Comparison of ENCODE assay signal across 10 cellular contexts in genomic region chr9:132879443-132880310, GRCh38. TPM values are rescaled to one million over a fixed set of nuclear protein-coding genes. Genes with fewer than 3 reads are reported as not detected.
DNase-seq lines count a peak whose midpoint lies in the region; ATAC-seq, FAIRE-seq and TF ChIP-seq lines count a peak whose summit lies in the region.
"Had no signal": no experiment of that assay in that cellular context is flagged by ENCODE, and none has a peak within 500 bp of the region (broad histone marks: within the 10 kb centered on the region; RNA-seq: fewer than 3 reads in every experiment).

No MANE protein-coding gene starts in this region.

- H3K9me3 ChIP-seq in BLaER1 treated with 17β-estradiol and CSF1 and Interleukin-3, amounts not matched to agents 10 nM and 100 nM (replicated peaks in 1 of 11) = no peaks in the 10 kb centered on the region
- H3K9me3 ChIP-seq in IMR-90 (ENCODE audit: control insufficient read depth, insufficient read depth, low read length) (no peaks in the 10 kb centered on the region), K562 (replicated peaks; ENCODE audit: control insufficient read depth, insufficient read depth, low read depth, low read length) (no peaks in the 10 kb centered on the region)
- H3K9me3 ChIP-seq: left lung, Peyer's patch had no signal

- TF ChIP-seq CTCF in IMR-90 (conservative IDR thresholded peaks at IDR 0.05; ENCODE audit: low read depth, low read length) (no peak), K562 (IDR thresholded peaks at IDR 0.05 in 2 of 3, conservative IDR thresholded peaks at IDR 0.05 in 1 of 3; ENCODE audit: insufficient read depth in 2 of 3, low read depth in 1 of 3, low read length in 3 of 3) (no peak), nephron (IDR thresholded peaks at IDR 0.05; ENCODE audit: unreplicated experiment in 3 of 3) (no peak)

- no peaks in the 10 kb centered on the region for H3K36me3 Mint-ChIP-seq in nephron (ENCODE audit: low read depth)

- H3K9ac ChIP-seq in BLaER1 treated with 17β-estradiol and CSF1 and Interleukin-3, amounts not matched to agents 10 nM and 100 nM = peak overlapping the region in 8 of 11 experiments; percentile 10 to 96 (median 91); a peak in 12 of 22 replicates
- no peak overlapping the region for H3K9ac ChIP-seq in IMR-90 (ENCODE audit: low read depth, low read length)
- H3K9ac ChIP-seq in K562 (ENCODE audit: insufficient read depth in 1 of 2, low read depth in 2 of 2, low read length in 2 of 2) = no peak overlapping the region

- H3K4ac ChIP-seq in IMR-90 (ENCODE audit: low read depth, low read length) = no peak overlapping the region

- ATAC-seq in IMR-90 (ENCODE audit: low read depth) = no peak
- no peak for ATAC-seq in K562
- ATAC-seq in left lobe of liver = no peak
- no peak for ATAC-seq in GM18502 (IDR thresholded peaks at IDR 0.05; ENCODE audit: poor library complexity, unreplicated experiment)
- no peak for ATAC-seq in HG03342 (IDR thresholded peaks at IDR 0.05; ENCODE audit: unreplicated experiment)

- CTCF ChIA-PET in IMR-90 (lab: Yijun Ruan, JAX) (no interaction called here), K562 (lab: Yijun Ruan, JAX; ENCODE audit: low intra/inter-chr PET ratio) (no interaction called here)

- no peak for TF ChIP-seq POLR2A in IMR-90 (IDR thresholded peaks at IDR 0.05; ENCODE audit: low read depth, low read length)
- no peak for TF ChIP-seq POLR2A in K562 (conservative IDR thresholded peaks at IDR 0.05)

- peak overlapping the region; percentile 99 for H2AFZ ChIP-seq in IMR-90 (replicated peaks; ENCODE audit: low read length, poor library complexity)
- 0 out of 2 replicates have a peak overlapping the region, but pooled peaks have one; percentile 18 for H2AFZ ChIP-seq in K562 (ENCODE audit: low read depth, low read length)

- H2BK15ac ChIP-seq in IMR-90 (ENCODE audit: low read depth, low read length) = no peak overlapping the region

- H3K27ac Mint-ChIP-seq in nephron = peak overlapping the region; percentile 59 to 94 (median 86)

- no peaks in the 10 kb centered on the region for H3K9me1 ChIP-seq in IMR-90 (ENCODE audit: insufficient read depth, low read length)
- no peaks in the 10 kb centered on the region for H3K9me1 ChIP-seq in K562 (ENCODE audit: control insufficient read depth, insufficient read depth, low read length)

- H3K27me3 ChIP-seq in BLaER1 treated with 17β-estradiol and CSF1 and Interleukin-3, amounts not matched to agents 10 nM and 100 nM = no peaks in the 10 kb centered on the region; a peak in 1 of 22 replicates
- H3K27me3 ChIP-seq in IMR-90 (ENCODE audit: control insufficient read depth, insufficient read depth, low read length) (no peaks in the 10 kb centered on the region; the same call in 1 of the 2 replicates), K562 (ENCODE audit: control insufficient read depth in 2 of 2, insufficient read depth in 2 of 2, low read length in 2 of 2) (peaks cover 25 to 50% of the 10 kb centered on the region in 2 experiments; a peak in 4 of 5 replicates)
- H3K27me3 ChIP-seq: left lung, Peyer's patch had no signal

- in situ Hi-C loops in IMR-90 (cut with MboI; ENCODE audit: low sequenced_read_pairs) = no loop called here
- in situ Hi-C loops in K562 (cut with MboI) = no loop called here

- H3K9me3 Mint-ChIP-seq in nephron = no peaks in the 10 kb centered on the region

- no peak overlapping the region for H2BK120ac ChIP-seq in IMR-90 (ENCODE audit: low read depth, low read length)

- 0 out of 22 replicates have a peak, but pooled peaks cover 0 to 8% (median 0%) of the 10 kb centered on the region in 11 experiments for H3K36me3 ChIP-seq in BLaER1 treated with 17β-estradiol and CSF1 and Interleukin-3, amounts not matched to agents 10 nM and 100 nM
- H3K36me3 ChIP-seq in IMR-90 (ENCODE audit: control insufficient read depth, insufficient read depth, low read length) = no peaks in the 10 kb centered on the region
- no peaks in the 10 kb centered on the region for H3K36me3 ChIP-seq in K562 (ENCODE audit: control insufficient read depth, insufficient read depth, low read length)
- H3K36me3 ChIP-seq: left lung, Peyer's patch had no signal

- no peaks in the 10 kb centered on the region for H3K4me1 Mint-ChIP-seq in nephron

- H3K4me2 ChIP-seq in BLaER1 treated with 17β-estradiol and CSF1 and Interleukin-3, amounts not matched to agents 10 nM and 100 nM = peak overlapping the region; percentile 85 to 99 (median 93)
- H3K4me2 ChIP-seq in IMR-90 (ENCODE audit: low read depth, low read length) (peak overlapping the region; percentile 91; the same call in 1 of the 2 replicates), K562 (ENCODE audit: insufficient read depth, low read length) (no peak overlapping the region)

- H3K27ac ChIP-seq in BLaER1 treated with 17β-estradiol and CSF1 and Interleukin-3, amounts not matched to agents 10 nM and 100 nM = peak overlapping the region in 9 of 11 experiments; percentile 88 to 99 (median 93); a peak in 16 of 22 replicates
- no peak overlapping the region for H3K27ac ChIP-seq in IMR-90 (ENCODE audit: insufficient read depth, low read length)
- no peak overlapping the region for H3K27ac ChIP-seq in K562 (ENCODE audit: extremely low read depth, low read depth, low read length)

- no peak overlapping the region for H4K91ac ChIP-seq in IMR-90 (ENCODE audit: insufficient read depth, low read depth, low read length)

- peak overlapping the region; percentile 74 to 97; a peak in 2 of 4 replicates for H4K8ac ChIP-seq in IMR-90 (ENCODE audit: low read depth in 2 of 2, low read length in 2 of 2)

- H3K27me3 Mint-ChIP-seq in nephron (ENCODE audit: low read depth) = no peaks in the 10 kb centered on the region

- no TSS peak for BruUV-seq in IMR-90 (replicated peaks; lab: Mats Ljungman, UMichigan)
- BruUV-seq in K562 (replicated peaks; lab: Mats Ljungman, UMichigan) = no TSS peak

- POLR2A ChIA-PET in IMR-90 (lab: Charles Lee; ENCODE audit: unreplicated experiment) = no interaction called here
- POLR2A ChIA-PET in K562 (lab: Yijun Ruan, JAX) = interaction anchor here (0.7 to 1.4 kb wide), 2 partner anchors 8 to 18 kb away, joined by 3 to 6 read pairs; no protein-coding TSS in a partner anchor

- H4K20me1 ChIP-seq in BLaER1 treated with 17β-estradiol and CSF1 and Interleukin-3, amounts not matched to agents 10 nM and 100 nM = no peaks in the 10 kb centered on the region
- H4K20me1 ChIP-seq in IMR-90 (ENCODE audit: insufficient read depth, low read length) (no peaks in the 10 kb centered on the region), K562 (replicated peaks; ENCODE audit: control insufficient read depth, insufficient read depth, low read length) (peaks cover 4% of the 10 kb centered on the region; the same call in 1 of the 2 replicates)

- no peak overlapping the region for H3K14ac ChIP-seq in IMR-90 (replicated peaks; ENCODE audit: low read depth, low read length)

- dilution Hi-C loops in IMR-90 (cut with HindIII; ENCODE audit: low sequenced_read_pairs, unreplicated experiment) = no loop called here

- TF ChIP-seq EP300 in K562 (IDR thresholded peaks at IDR 0.05; ENCODE audit: low read length) = no peak

- intact Hi-C loops in IMR-90 (cut with micrococcal nuclease) = no loop called here
- intact Hi-C loops in K562 (cut with micrococcal nuclease) = no loop called here

- peak overlapping the region; percentile 2; the same call in 1 of the 2 replicates for H3K23ac ChIP-seq in IMR-90 (ENCODE audit: low read depth, low read length)

- no peak overlapping the region for H3K56ac ChIP-seq in IMR-90 (ENCODE audit: extremely low read depth, insufficient read depth, low read length)

- no peaks in the 10 kb centered on the region for H3K79me1 ChIP-seq in IMR-90 (ENCODE audit: low read depth in 1 of 2, low read length in 2 of 2)

- FAIRE-seq in K562 (lab: Jason Lieb, UNC) = peak; percentile 40

- no peak overlapping the region for H2BK20ac ChIP-seq in IMR-90 (ENCODE audit: low read depth, low read length)

- 76% methylated on average over 2 of the region's 7 CpGs; no CpG with 5 or more reads in 1 of the 2 experiments for WGBS in IMR-90 (ENCODE audit: extremely low coverage in 2 of 2, insufficient read length in 1 of 2), 2 experiments
- 68% methylated on average over 7 of the region's 7 CpGs for WGBS in K562 (ENCODE audit: insufficient coverage, low coverage, missing lambda C conversion rate)

- DNase-seq in IMR-90 (no peak), K562 (ENCODE audit: extremely low read depth in 1 of 4, low spot score in 3 of 4) (no peak), left lobe of liver (ENCODE audit: low spot score) (no peak), NCI-H1092 (lab: John Stamatoyannopoulos, UW) (no peak)

- TF ChIP-seq RAD21 in IMR-90 (IDR thresholded peaks at IDR 0.05; ENCODE audit: low read length) (no peak), K562 (CRISPR knock-in tag; conservative IDR thresholded peaks at IDR 0.05 in 1 of 2, IDR thresholded peaks at IDR 0.05 in 1 of 2) (no peak)

- no peak overlapping the region for H4K5ac ChIP-seq in IMR-90 (ENCODE audit: low read depth, low read length)

- H2AK9ac ChIP-seq in IMR-90 (replicated peaks; ENCODE audit: low read depth, low read length, poor library complexity) = peak overlapping the region; percentile 57

- peak overlapping the region; percentile 4; the same call in 1 of the 2 replicates for H2AK5ac ChIP-seq in IMR-90 (ENCODE audit: low read depth, low read length)

- H3K79me2 ChIP-seq in K562 (ENCODE audit: control insufficient read depth, insufficient read depth, low read length) = no peaks in the 10 kb centered on the region

- H3K4me3 ChIP-seq in BLaER1 treated with 17β-estradiol and CSF1 and Interleukin-3, amounts not matched to agents 10 nM and 100 nM = peak overlapping the region in 5 of 10 experiments; percentile 77 to 97 (median 90); a peak in 6 of 20 replicates
- H3K4me3 ChIP-seq in IMR-90 (ENCODE audit: insufficient read depth, low read depth, low read length) (no peak overlapping the region; the same call in 1 of the 2 replicates), K562 (no peak overlapping the region)

- H3K18ac ChIP-seq in IMR-90 (ENCODE audit: low read depth, low read length) = no peak overlapping the region

- peaks cover 33 to 74% (median 64%) of the 10 kb centered on the region in 10 experiments for H3K4me1 ChIP-seq in BLaER1 treated with 17β-estradiol and CSF1 and Interleukin-3, amounts not matched to agents 10 nM and 100 nM
- H3K4me1 ChIP-seq in IMR-90 (ENCODE audit: control insufficient read depth, insufficient read depth, low read length) (no peaks in the 10 kb centered on the region), K562 (replicated peaks in 1 of 2; ENCODE audit: control insufficient read depth in 2 of 2, insufficient read depth in 2 of 2, low read length in 2 of 2) (peaks cover 0 to 18% of the 10 kb centered on the region in 2 experiments; a peak in 3 of 5 replicates)

- H3K4me3 Mint-ChIP-seq in nephron = peak overlapping the region; percentile 83 to 94 (median 88)

- H2BK5ac ChIP-seq in IMR-90 (ENCODE audit: low read depth, low read length, poor library complexity, severe bottlenecking) = no peak overlapping the region

RNA-seq across cellular contexts. Expression of gene SPACA9, which starts 1.0 kb away (rescaled TPM):
- total RNA-seq in IMR-90 (2012; rRNA removed) (0.90 and 1.1 TPM in 2 replicates), K562 (2014; rRNA removed) (0.36 and 0.41 TPM in 2 replicates), K562 (2014; rRNA removed; fragmentation: Illumina TruSeq; extraction: Trizol) (0.33 and 0.54 TPM in 2 replicates), K562 (2015; rRNA removed; fragmentation: Illumina TruSeq; extraction: Trizol) (0.22 and 0.30 TPM in 2 replicates), K562 (2021) (0.38 and 0.40 TPM in 2 replicates), left lobe of liver (0.75 TPM)
- polyA plus RNA-seq in IMR-90 (2012; rRNA removed) (4.3 and 4.9 TPM in 2 replicates), K562 (2011; rRNA removed) (0.45 and 0.61 TPM in 2 replicates), K562 (2014; fragmentation: Illumina TruSeq; extraction: Trizol) (0.51 and 0.75 TPM in 2 replicates), K562 (2014; fragmentation: Nextera tagmentation; extraction: Ambion mirVana) (under 1 TPM; 0.06 to 0.17 TPM), K562 (2014; rRNA removed) (0.41 and 0.71 TPM in 2 replicates)
- polyA plus RNA-seq in IMR-90 (2012; cell fraction: cytosol; rRNA removed) = 4.5 and 5.6 TPM in 2 replicates
- 3.6 and 3.9 TPM in 2 replicates for polyA plus RNA-seq in IMR-90 (2012; cell fraction: nucleus; rRNA removed; ENCODE audit: low replicate concordance)
- total RNA-seq in K562 (2011; cell fraction: chromatin; rRNA removed; ENCODE audit: low replicate concordance) = 0.33 and 0.46 TPM in 2 replicates
- total RNA-seq in K562 (2011; cell fraction: nucleolus; rRNA removed) = 0.17 and 0.26 TPM in 2 replicates
- 0.37 and 0.69 TPM in 2 replicates for total RNA-seq in K562 (2011; cell fraction: nucleoplasm; rRNA removed)
- 0.53 and 0.70 TPM in 2 replicates for polyA plus RNA-seq in K562 (2011; cell fraction: cytosol; rRNA removed)
- 0.38 and 0.73 TPM in 2 replicates for polyA plus RNA-seq in K562 (2011; cell fraction: nucleus; rRNA removed)
- polyA plus RNA-seq in K562 (2012) = 0.48 and 1.8 TPM in 2 replicates
- polyA minus RNA-seq in K562 (2011; rRNA and poly(A)+ RNA removed) = 0.15 and 0.25 TPM in 2 replicates
- 0.57 TPM in 1 of 2 replicates, not detected in the other for polyA minus RNA-seq in K562 (2011; cell fraction: cytosol; rRNA and poly(A)+ RNA removed)
- polyA minus RNA-seq in K562 (2011; cell fraction: nucleus; rRNA and poly(A)+ RNA removed) = 0.13 and 0.22 TPM in 2 replicates

RNA-seq across cellular contexts. Expression of gene AK8, which starts 1.6 kb away (rescaled TPM):
- total RNA-seq in IMR-90 (2012; rRNA removed) (under 0.01 TPM in 2 replicates), K562 (2014; rRNA removed) (not detected in 2 replicates), K562 (2014; rRNA removed; fragmentation: Illumina TruSeq; extraction: Trizol) (not detected in 2 replicates), K562 (2015; rRNA removed; fragmentation: Illumina TruSeq; extraction: Trizol) (not detected in 2 replicates), K562 (2021) (not detected in 2 replicates), left lobe of liver (not detected)
- polyA plus RNA-seq in IMR-90 (2012; rRNA removed) (0.09 and 0.19 TPM in 2 replicates), K562 (2011; rRNA removed) (0.03 TPM in 1 of 2 replicates, not detected in the other), K562 (2014; fragmentation: Illumina TruSeq; extraction: Trizol) (not detected in 2 replicates), K562 (2014; fragmentation: Nextera tagmentation; extraction: Ambion mirVana) (under 1 TPM; 0.06 to 0.37 TPM), K562 (2014; rRNA removed) (not detected in 2 replicates)
- 0.09 and 0.13 TPM in 2 replicates for polyA plus RNA-seq in IMR-90 (2012; cell fraction: cytosol; rRNA removed)
- 0.14 and 0.15 TPM in 2 replicates for polyA plus RNA-seq in IMR-90 (2012; cell fraction: nucleus; rRNA removed; ENCODE audit: low replicate concordance)
- total RNA-seq in K562 (2011; cell fraction: chromatin; rRNA removed; ENCODE audit: low replicate concordance) = not detected in 2 replicates
- total RNA-seq in K562 (2011; cell fraction: nucleolus; rRNA removed) = not detected in 2 replicates
- 0.22 TPM in 1 of 2 replicates, not detected in the other for total RNA-seq in K562 (2011; cell fraction: nucleoplasm; rRNA removed)
- polyA plus RNA-seq in K562 (2011; cell fraction: cytosol; rRNA removed) = not detected in 2 replicates
- 0.06 and 0.09 TPM in 2 replicates for polyA plus RNA-seq in K562 (2011; cell fraction: nucleus; rRNA removed)
- 0.05 and 0.36 TPM in 2 replicates for polyA plus RNA-seq in K562 (2012)
- polyA minus RNA-seq in K562 (2011; rRNA and poly(A)+ RNA removed) = 0.09 TPM in 1 of 2 replicates, not detected in the other
- not detected in 2 replicates for polyA minus RNA-seq in K562 (2011; cell fraction: cytosol; rRNA and poly(A)+ RNA removed)
- 0.22 and 0.27 TPM in 2 replicates for polyA minus RNA-seq in K562 (2011; cell fraction: nucleus; rRNA and poly(A)+ RNA removed)
- total RNA-seq: Peyer's patch had no signal

Comparison
In these comparisons a context has a peak if more than half of its experiments do, and no peak if none do; other contexts are left out.
1. H3K27ac ChIP-seq: peak in BLaER1 treated with 17β-estradiol and CSF1 and Interleukin-3, amounts not matched to agents 10 nM and 100 nM (9 of 11); none in IMR-90 (single experiment) and K562 (single experiment).
2. H3K9ac ChIP-seq: peak in BLaER1 treated with 17β-estradiol and CSF1 and Interleukin-3, amounts not matched to agents 10 nM and 100 nM (8 of 11); none in IMR-90 (single experiment) and K562 (0 of 2).